Comparison of ENCODE assay signal across 27 cellular contexts in the genomic region with DNA sequence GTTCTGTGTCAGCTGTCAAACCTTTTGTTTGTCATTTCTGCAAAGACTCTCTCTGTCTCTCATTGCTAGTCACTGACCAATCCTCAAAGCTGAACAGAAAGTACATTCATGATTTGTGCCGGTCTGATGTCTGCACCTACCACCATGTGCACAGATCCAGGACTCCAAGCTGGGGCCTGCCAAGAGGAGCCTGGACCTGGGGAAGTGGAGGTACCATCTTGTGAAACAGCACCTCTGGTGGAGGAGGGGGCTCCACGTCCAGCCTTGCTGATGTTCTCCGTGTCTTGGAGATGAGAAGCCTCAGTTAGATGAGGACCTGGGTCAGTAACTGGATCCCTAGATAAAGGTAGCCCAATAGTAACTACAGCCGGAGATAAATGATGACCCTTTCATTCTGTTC.
"Had no signal": no experiment of that assay in that cellular context is flagged by ENCODE, and none has a peak within 500 bp of the region (broad histone marks: within the 10 kb centered on the region; RNA-seq: fewer than 3 reads in every experiment).

No MANE protein-coding gene starts in this region.

- H3K27me3 ChIP-seq: body of pancreas had no signal

- H3K4me3 ChIP-seq: adrenal gland, body of pancreas had no signal

- H3K27ac ChIP-seq: adrenal gland, epithelial cell of prostate had no signal

- H3K9me3 ChIP-seq: adrenal gland, body of pancreas had no signal

- ATAC-seq: activated CD8-positive, alpha-beta memory T cell treated with anti-CD3 and anti-CD28 coated beads, Interleukin-2, amount 10 ng/mL, durations not matched to agents 7 days and 5 days; activated naive CD8-positive, alpha-beta T cell treated with anti-CD3 and anti-CD28 coated beads, Interleukin-2, amount 50 U/mL, for 24 hours; effector memory CD8-positive, alpha-beta T cell; WTC11 had no signal

- DNase-seq: activated CD4-positive, alpha-beta memory T cell treated with anti-CD3 and anti-CD28 coated beads, Interleukin-2, amount 10 ng/mL, durations not matched to agents 7 days and 5 days; activated CD4-positive, alpha-beta T cell treated with anti-CD3 and anti-CD28 coated beads for 1 hour; activated CD4-positive, alpha-beta T cell treated with anti-CD3 and anti-CD28 coated beads for 4 hours; activated CD4-positive, alpha-beta T cell treated with anti-CD3 and anti-CD28 coated beads, Interleukin-2, amount 10 ng/mL, durations not matched to agents 7 days and 5 days; activated CD4-positive, alpha-beta T cell treated with anti-CD3 and anti-CD28 coated beads, Interleukin-2, amount 50 U/mL, for 4 hours; activated CD8-positive, alpha-beta memory T cell treated with anti-CD3 and anti-CD28 coated beads, Interleukin-2, amount 10 ng/mL, durations not matched to agents 7 days and 5 days; activated CD8-positive, alpha-beta memory T cell treated with anti-CD3 and anti-CD28 coated beads, Interleukin-2, amount 50 U/mL, for 4 hours; activated effector memory CD4-positive, alpha-beta T cell treated with anti-CD3 and anti-CD28 coated beads, Interleukin-2, amount 50 U/mL, for 16 hours; activated naive CD4-positive, alpha-beta T cell treated with anti-CD3 and anti-CD28 coated beads for 36 hours; activated naive CD8-positive, alpha-beta T cell treated with anti-CD3 and anti-CD28 coated beads for 36 hours; activated naive CD8-positive, alpha-beta T cell treated with anti-CD3 and anti-CD28 coated beads, Interleukin-2, amount 50 U/mL, for 24 hours; activated T-cell treated with anti-CD3 and anti-CD28 coated beads, Interleukin-2, amount 50 U/mL, for 1 hour; activated T-cell treated with anti-CD3 and anti-CD28 coated beads, Interleukin-2, amount 50 U/mL, for 48 hours; adrenal gland; amygdala; aorta; body of pancreas; caudate nucleus; cortex of kidney; dermis blood vessel endothelial cell; effector CD4-positive, alpha-beta T cell; effector memory CD8-positive, alpha-beta T cell; foreskin fibroblast; glutamatergic neuron; T-helper 2 cell had no signal

- H3K36me3 ChIP-seq: adrenal gland had no signal
